In genomic region chr3:49793486-49794085, GRCh38 we compare ENCODE assay signal across 32 cellular contexts. TPM values are rescaled to one million over a fixed set of nuclear protein-coding genes. Genes with fewer than 3 reads are reported as not detected.
"Had no signal": no experiment of that assay in that cellular context is flagged by ENCODE, and none has a peak within 500 bp of the region (broad histone marks: within the 10 kb centered on the region; RNA-seq: fewer than 3 reads in every experiment).

No MANE protein-coding gene starts in this region.

- H3K27ac ChIP-seq: coronary artery, esophagus muscularis mucosa, foreskin keratinocyte, gastroesophageal sphincter, heart left ventricle, hepatocyte, neutrophil, parathyroid adenoma, prostate gland, right atrium auricular region, skin epidermis, suprapubic skin, transverse colon, upper lobe of right lung, uterus had no signal

- H3K9ac ChIP-seq: parathyroid adenoma had no signal

- ATAC-seq: foreskin keratinocyte; gastroesophageal sphincter; left lobe of liver; natural killer cell; stimulated activated naive B cell treated with anti-CD40 and anti-IgM and Interleukin-4, amounts not matched to agents 10 μg/mL and 1 μg/mL and 100 μg/mL, for 72 hours; upper lobe of right lung had no signal

- H3K4me2 ChIP-seq: hepatocyte had no signal

- H3K27me3 ChIP-seq: esophagus muscularis mucosa, foreskin keratinocyte, gastroesophageal sphincter, heart left ventricle, hepatocyte, right atrium auricular region, suprapubic skin, transverse colon, upper lobe of right lung, uterus had no signal

- H3K9me3 ChIP-seq: esophagus muscularis mucosa, gastroesophageal sphincter, heart left ventricle, neutrophil, prostate gland, right atrium auricular region, suprapubic skin, transverse colon, upper lobe of right lung, uterus had no signal

- H3K4me3 ChIP-seq: coronary artery, esophagus muscularis mucosa, gastroesophageal sphincter, heart left ventricle, hepatocyte, lung, prostate gland, right atrium auricular region, skin epidermis, suprapubic skin, transverse colon, upper lobe of right lung, uterus had no signal

- H3K27ac Mint-ChIP-seq: memory B cell; natural killer cell; stimulated activated naive B cell treated with anti-CD40 and anti-IgM and Interleukin-4, amounts not matched to agents 10 μg/mL and 1 μg/mL and 100 μg/mL, for 72 hours; stimulated activated naive CD8-positive, alpha-beta T cell treated with anti-CD3 and anti-CD28 coated beads, Interleukin-15, Interleukin-2, amounts not matched to agents 100 ng/mL and 50 ng/mL, for 24 hours had no signal

- H2AFZ ChIP-seq: hepatocyte, parathyroid adenoma had no signal

- H3K4me1 Mint-ChIP-seq: natural killer cell had no signal

- H3K4me3 Mint-ChIP-seq: memory B cell; natural killer cell; stimulated activated naive B cell treated with anti-CD40 and anti-IgM and Interleukin-4, amounts not matched to agents 10 μg/mL and 1 μg/mL and 100 μg/mL, for 72 hours; stimulated activated naive CD8-positive, alpha-beta T cell treated with anti-CD3 and anti-CD28 coated beads, Interleukin-15, Interleukin-2, amounts not matched to agents 100 ng/mL and 50 ng/mL, for 24 hours had no signal

- DNase-seq: dermis blood vessel endothelial cell; effector memory CD4-positive, alpha-beta T cell; foreskin keratinocyte; kidney; natural killer cell; stimulated activated CD4-positive, alpha-beta T cell treated with anti-CD3 and anti-CD28 coated beads, Interleukin-15, amount 100 ng/mL, for 24 hours; stimulated activated CD4-positive, alpha-beta T cell treated with anti-CD3 and anti-CD28 coated beads, Interleukin-2, amount 100 ng/mL, for 48 hours; stimulated activated naive B cell treated with anti-CD40 and anti-IgM and Interleukin-4, amounts not matched to agents 10 μg/mL and 1 μg/mL and 100 μg/mL, for 72 hours; transverse colon; upper lobe of right lung had no signal

- H3K36me3 ChIP-seq: esophagus muscularis mucosa, gastroesophageal sphincter, heart left ventricle, neutrophil, prostate gland, right atrium auricular region, suprapubic skin, transverse colon, upper lobe of right lung, uterus had no signal

- H3K4me1 ChIP-seq: esophagus muscularis mucosa, foreskin keratinocyte, gastroesophageal sphincter, heart left ventricle, parathyroid adenoma, prostate gland, right atrium auricular region, suprapubic skin, transverse colon, upper lobe of right lung, uterus had no signal

- H3K36me3 Mint-ChIP-seq: memory B cell; natural killer cell; stimulated activated naive B cell treated with anti-CD40 and anti-IgM and Interleukin-4, amounts not matched to agents 10 μg/mL and 1 μg/mL and 100 μg/mL, for 72 hours had no signal

- H3K27me3 Mint-ChIP-seq: stimulated activated naive CD8-positive, alpha-beta T cell treated with anti-CD3 and anti-CD28 coated beads, Interleukin-15, Interleukin-2, amounts not matched to agents 100 ng/mL and 50 ng/mL, for 24 hours had no signal

RNA-seq across cellular contexts. Expression of gene CDHR4, which starts 6.1 kb away (rescaled TPM):
- total RNA-seq: dermis blood vessel endothelial cell, endothelial cell of umbilical vein, epithelial cell of proximal tubule, fibroblast of lung, foreskin keratinocyte, heart left ventricle, left lobe of liver, liver, mononuclear cell, prostate gland, transverse colon, upper lobe of right lung had no signal
- polyA plus RNA-seq: fibroblast of lung, foreskin keratinocyte, heart left ventricle, liver, neural cell had no signal
